Comparison of ENCODE assay signal across 22 cellular contexts in genomic region chr2:175595139-175595538, GRCh38.
DNase-seq lines count a peak whose midpoint lies in the region; ATAC-seq, FAIRE-seq and TF ChIP-seq lines count a peak whose summit lies in the region.
"Had no signal": no experiment of that assay in that cellular context is flagged by ENCODE, and none has a peak within 500 bp of the region (broad histone marks: within the 10 kb centered on the region; RNA-seq: fewer than 3 reads in every experiment).

No MANE protein-coding gene starts in this region.

- TF ChIP-seq EP300 in K562 (IDR thresholded peaks at IDR 0.05; ENCODE audit: low read length) = no peak

- H3K4me3 Mint-ChIP-seq in neural crest cell = peak overlapping the region; percentile 99
- H3K4me3 Mint-ChIP-seq: B cell, CD14-positive monocyte had no signal

- H3K4me3 ChIP-seq in K562 (no peak overlapping the region), gastrocnemius medialis (no peak overlapping the region)
- H3K4me3 ChIP-seq: A549, GM12878, HAP-1, MG63, SJSA1 had no signal

- no peaks in the 10 kb centered on the region for H3K27me3 Mint-ChIP-seq in neural crest cell (ENCODE audit: low read depth)
- H3K27me3 Mint-ChIP-seq: B cell had no signal

- no peak for FAIRE-seq in K562 (lab: Jason Lieb, UNC)
- FAIRE-seq: A549, D721Med, GM12878, RCC 7860 had no signal

- TF ChIP-seq CTCF in K562 (IDR thresholded peaks at IDR 0.05 in 2 of 3, conservative IDR thresholded peaks at IDR 0.05 in 1 of 3; ENCODE audit: insufficient read depth in 2 of 3, low read depth in 1 of 3, low read length in 3 of 3) (no peak), neural crest cell (conservative IDR thresholded peaks at IDR 0.05) (no peak), gastrocnemius medialis (IDR thresholded peaks at IDR 0.05 in 4 of 5, conservative IDR thresholded peaks at IDR 0.05 in 1 of 5) (no peak)

- no peak for TF ChIP-seq RAD21 in K562 (CRISPR knock-in tag; conservative IDR thresholded peaks at IDR 0.05 in 1 of 2, IDR thresholded peaks at IDR 0.05 in 1 of 2)

- peaks cover 4% of the 10 kb centered on the region for H3K36me3 Mint-ChIP-seq in neural crest cell (ENCODE audit: low read depth)
- H3K36me3 Mint-ChIP-seq: CD14-positive monocyte had no signal

- no peaks in the 10 kb centered on the region for H3K9me1 ChIP-seq in K562 (ENCODE audit: control insufficient read depth, insufficient read depth, low read length)

- intact Hi-C loops in K562 (cut with micrococcal nuclease) = no loop called here
- intact Hi-C loops in gastrocnemius medialis (cut with DNase I; ENCODE audit: low total_unique reads) = no loop called here

- H3K9ac ChIP-seq in ES-I3 (ENCODE audit: low read depth, low read length) = peak overlapping the region; percentile 80; the same call in 1 of the 2 replicates
- H3K9ac ChIP-seq in K562 (ENCODE audit: insufficient read depth in 1 of 2, low read depth in 2 of 2, low read length in 2 of 2) = no peak overlapping the region

- WGBS in K562 (ENCODE audit: insufficient coverage, low coverage, missing lambda C conversion rate) = 24% methylated on average over 4 of the region's 4 CpGs

- H3K36me3 ChIP-seq in ES-I3 (ENCODE audit: insufficient read depth, low read length) (no peaks in the 10 kb centered on the region), K562 (ENCODE audit: control insufficient read depth, insufficient read depth, low read length) (no peaks in the 10 kb centered on the region), gastrocnemius medialis (no peaks in the 10 kb centered on the region)
- H3K36me3 ChIP-seq: HAP-1, MG63, SJSA1 had no signal

- peak overlapping the region; percentile 27 for H3K27ac Mint-ChIP-seq in neural crest cell (ENCODE audit: unreplicated experiment)
- H3K27ac Mint-ChIP-seq: B cell, CD14-positive monocyte had no signal

- no peak overlapping the region for H3K4me2 ChIP-seq in K562 (ENCODE audit: insufficient read depth, low read length)
- H3K4me2 ChIP-seq: A549 had no signal

- H3K9me3 ChIP-seq in ES-I3 (ENCODE audit: control insufficient read depth, insufficient read depth, low read length) (no peaks in the 10 kb centered on the region), K562 (replicated peaks; ENCODE audit: control insufficient read depth, insufficient read depth, low read depth, low read length) (no peaks in the 10 kb centered on the region), gastrocnemius medialis (no peaks in the 10 kb centered on the region)
- H3K9me3 ChIP-seq: A549, HAP-1, MG63, SJSA1 had no signal

- ATAC-seq in K562 (peak; percentile 74), gastrocnemius medialis (no peak)
- ATAC-seq: A549, GM12878 had no signal

- H3K27me3 ChIP-seq in K562 (ENCODE audit: control insufficient read depth in 2 of 2, insufficient read depth in 2 of 2, low read length in 2 of 2) (no peaks in the 10 kb centered on the region), gastrocnemius medialis (no peaks in the 10 kb centered on the region)
- H3K27me3 ChIP-seq: MG63, SJSA1 had no signal

- H3K79me2 ChIP-seq in K562 (ENCODE audit: control insufficient read depth, insufficient read depth, low read length) = no peaks in the 10 kb centered on the region

- in situ Hi-C loops in K562 (cut with MboI) = no loop called here
- in situ Hi-C loops in G401 (cut with HindIII; ENCODE audit: low sequenced_read_pairs) = no loop called here
- in situ Hi-C loops in gastrocnemius medialis (cut with MboI; ENCODE audit: low sequenced_read_pairs in 4 of 4) = no loop called here

- POLR2A ChIA-PET in K562 (lab: Yijun Ruan, JAX) = no interaction called here

- H3K27ac ChIP-seq in K562 (ENCODE audit: extremely low read depth, low read depth, low read length) (no peak overlapping the region), gastrocnemius medialis (no peak overlapping the region)
- H3K27ac ChIP-seq: A549, SJSA1 had no signal

- BruUV-seq in K562 (replicated peaks; lab: Mats Ljungman, UMichigan) = no TSS peak

- peaks cover 13% of the 10 kb centered on the region for H3K4me1 ChIP-seq in ES-I3 (ENCODE audit: insufficient read depth, low read length)
- H3K4me1 ChIP-seq in K562 (replicated peaks in 1 of 2; ENCODE audit: control insufficient read depth in 2 of 2, insufficient read depth in 2 of 2, low read length in 2 of 2) = no peaks in the 10 kb centered on the region; a peak in 1 of 5 replicates
- H3K4me1 ChIP-seq in gastrocnemius medialis = no peaks in the 10 kb centered on the region
- H3K4me1 ChIP-seq: A549 had no signal

- peak overlapping the region; percentile 60 for H2AFZ ChIP-seq in K562 (ENCODE audit: low read depth, low read length)

- DNase-seq in HuH-7 (ENCODE audit: low spot score) (peak; percentile 52), K562 (ENCODE audit: extremely low read depth in 1 of 4, low spot score in 3 of 4) (peak in 1 of 4 experiments; percentile 18), neural crest cell (ENCODE audit: low read depth, low spot score) (no peak), G401 (ENCODE audit: low spot score) (no peak), nucleus accumbens (lab: John Stamatoyannopoulos, UW) (no peak), gastrocnemius medialis (no peak)
- no peak for DNase-seq in stimulated activated CD8-positive, alpha-beta memory T cell treated with anti-CD3 and anti-CD28 coated beads, Interleukin-4, amount 100 ng/mL, for 48 hours
- DNase-seq: DMS79, MG63, NCI-H1436, NCI-H187 treated with DMSO at 0.1 percent for 48 hours, NCI-H774, OCI-M1 had no signal

- CTCF ChIA-PET in K562 (lab: Yijun Ruan, JAX; ENCODE audit: low intra/inter-chr PET ratio) = no interaction called here

- TF ChIP-seq POLR2A in K562 (conservative IDR thresholded peaks at IDR 0.05) (no peak), gastrocnemius medialis (IDR thresholded peaks at IDR 0.05) (no peak)

- peaks cover 29% of the 10 kb centered on the region for H3K4me1 Mint-ChIP-seq in neural crest cell
- H3K4me1 Mint-ChIP-seq: B cell, CD14-positive monocyte had no signal

- H4K20me1 ChIP-seq in K562 (replicated peaks; ENCODE audit: control insufficient read depth, insufficient read depth, low read length) = no peaks in the 10 kb centered on the region

- peaks cover 5% of the 10 kb centered on the region for H3K9me3 Mint-ChIP-seq in neural crest cell

TF ChIP-seq in K562, 482 proteins besides CTCF, POLR2A, EP300 and RAD21:
- no peak for TF ChIP-seq TAF9B (IDR thresholded peaks at IDR 0.05; ENCODE audit: partially characterized antibody)
- TF ChIP-seq LEF1 (IDR thresholded peaks at IDR 0.05) = no peak
- TF ChIP-seq, protein P1, sequence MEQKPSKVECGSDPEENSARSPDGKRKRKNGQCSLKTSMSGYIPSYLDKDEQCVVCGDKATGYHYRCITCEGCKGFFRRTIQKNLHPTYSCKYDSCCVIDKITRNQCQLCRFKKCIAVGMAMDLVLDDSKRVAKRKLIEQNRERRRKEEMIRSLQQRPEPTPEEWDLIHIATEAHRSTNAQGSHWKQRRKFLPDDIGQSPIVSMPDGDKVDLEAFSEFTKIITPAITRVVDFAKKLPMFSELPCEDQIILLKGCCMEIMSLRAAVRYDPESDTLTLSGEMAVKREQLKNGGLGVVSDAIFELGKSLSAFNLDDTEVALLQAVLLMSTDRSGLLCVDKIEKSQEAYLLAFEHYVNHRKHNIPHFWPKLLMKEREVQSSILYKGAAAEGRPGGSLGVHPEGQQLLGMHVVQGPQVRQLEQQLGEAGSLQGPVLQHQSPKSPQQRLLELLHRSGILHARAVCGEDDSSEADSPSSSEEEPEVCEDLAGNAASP (IDR thresholded peaks at IDR 0.05) = no peak
- TF ChIP-seq NEUROD1 (IDR thresholded peaks at IDR 0.05; ENCODE audit: borderline replicate concordance, low read depth, low read length, partially characterized antibody) = no peak
- no peak for TF ChIP-seq NFATC3 (IDR thresholded peaks at IDR 0.05)
- TF ChIP-seq RAD51 (IDR thresholded peaks at IDR 0.05; ENCODE audit: borderline replicate concordance, low read depth) = peak; percentile 70
- no peak for TF ChIP-seq BCOR (IDR thresholded peaks at IDR 0.05)
- no peak for TF ChIP-seq ARID2 (IDR thresholded peaks at IDR 0.05)
- TF ChIP-seq ZNF764 (CRISPR knock-in tag; IDR thresholded peaks at IDR 0.05; ENCODE audit: low read depth) = no peak
- TF ChIP-seq HNRNPLL (IDR thresholded peaks at IDR 0.05; ENCODE audit: low read depth, low read length, poor library complexity, severe bottlenecking) = no peak
- TF ChIP-seq ATF7 (IDR thresholded peaks at IDR 0.05) = no peak
- no peak for TF ChIP-seq FOS (IDR thresholded peaks at IDR 0.05; ENCODE audit: extremely low read depth, insufficient read length)
- no peak for TF ChIP-seq NR0B1 (IDR thresholded peaks at IDR 0.05; ENCODE audit: partially characterized antibody)
- TF ChIP-seq, protein P2, sequence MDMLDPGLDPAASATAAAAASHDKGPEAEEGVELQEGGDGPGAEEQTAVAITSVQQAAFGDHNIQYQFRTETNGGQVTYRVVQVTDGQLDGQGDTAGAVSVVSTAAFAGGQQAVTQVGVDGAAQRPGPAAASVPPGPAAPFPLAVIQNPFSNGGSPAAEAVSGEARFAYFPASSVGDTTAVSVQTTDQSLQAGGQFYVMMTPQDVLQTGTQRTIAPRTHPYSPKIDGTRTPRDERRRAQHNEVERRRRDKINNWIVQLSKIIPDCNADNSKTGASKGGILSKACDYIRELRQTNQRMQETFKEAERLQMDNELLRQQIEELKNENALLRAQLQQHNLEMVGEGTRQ (CRISPR knock-in tag; IDR thresholded peaks at IDR 0.05) = peak; percentile 83
- TF ChIP-seq PKNOX1 (IDR thresholded peaks at IDR 0.05) = no peak
